Comparison of ENCODE assay signal across 11 cellular contexts in genomic region chr2:26086155-26086634, GRCh38. TPM values are rescaled to one million over a fixed set of nuclear protein-coding genes. Genes with fewer than 3 reads are reported as not detected.
DNase-seq lines count a peak whose midpoint lies in the region; ATAC-seq, FAIRE-seq and TF ChIP-seq lines count a peak whose summit lies in the region.
"Had no signal": no experiment of that assay in that cellular context is flagged by ENCODE, and none has a peak within 500 bp of the region (broad histone marks: within the 10 kb centered on the region; RNA-seq: fewer than 3 reads in every experiment).

No MANE protein-coding gene starts in this region.

- CTCF ChIA-PET in A673 (lab: Charles Lee) = no interaction called here
- CTCF ChIA-PET in RWPE1 (lab: Yijun Ruan, JAX) = interaction anchor here (0.7 kb wide), 1 partner anchor 234 kb away, joined by 3 read pairs; no protein-coding TSS in a partner anchor

- no peak for ATAC-seq in GM21717 (IDR thresholded peaks at IDR 0.05; ENCODE audit: unreplicated experiment)

- no peak overlapping the region for H3K4me3 ChIP-seq in A673 (ENCODE audit: low read depth, low read length, poor library complexity, severe bottlenecking)
- no peak overlapping the region for H3K4me3 ChIP-seq in esophagus squamous epithelium
- H3K4me3 ChIP-seq: dorsolateral prefrontal cortex had no signal

- DNase-seq in A673 (ENCODE audit: low spot score) = peak; percentile 48
- no peak for DNase-seq in GM12891 (ENCODE audit: insufficient read length, low spot score)
- DNase-seq in RWPE1 (ENCODE audit: low spot score) = no peak
- DNase-seq in fibroblast of gingiva (ENCODE audit: low read depth) = peak; percentile 26
- no peak for DNase-seq in esophagus squamous epithelium (lab: John Stamatoyannopoulos, UW)
- DNase-seq in SHP77 treated with DMSO at 0.1 percent for 48 hours (lab: John Stamatoyannopoulos, UW) = no peak
- no peak for DNase-seq in HK-2 (ENCODE audit: unreplicated experiment)
- DNase-seq: dorsolateral prefrontal cortex, NCI-H1436, T-helper 9 cell had no signal

- WGBS in esophagus squamous epithelium, 2 donors = 62 to 78% methylated on average over 5 of the region's 5 CpGs

- no peak for TF ChIP-seq CTCF in A673 (conservative IDR thresholded peaks at IDR 0.05; ENCODE audit: low read depth, low read length)
- TF ChIP-seq CTCF in RWPE1 (conservative IDR thresholded peaks at IDR 0.05; ENCODE audit: low read depth) = no peak
- TF ChIP-seq CTCF in esophagus squamous epithelium (IDR thresholded peaks at IDR 0.05) = no peak

- FAIRE-seq in GM12891 (lab: Jason Lieb, UNC) = no peak

- no peak overlapping the region for H3K27ac ChIP-seq in A673 (ENCODE audit: low read depth, low read length, poor library complexity, severe bottlenecking)
- peak overlapping the region; percentile 32 for H3K27ac ChIP-seq in RWPE1
- H3K27ac ChIP-seq in esophagus squamous epithelium = no peak overlapping the region

- intact Hi-C loops in A673 (cut with micrococcal nuclease; ENCODE audit: unreplicated experiment) = loop anchor here (2.0 kb wide), 1 partner anchor 59 kb away; no protein-coding TSS in a partner anchor
- intact Hi-C loops in esophagus squamous epithelium (cut with DNase I) = no loop called here

- peaks cover 9% of the 10 kb centered on the region for H3K9me3 ChIP-seq in A673 (ENCODE audit: low read depth, low read length, poor library complexity, severe bottlenecking)
- H3K9me3 ChIP-seq in esophagus squamous epithelium = no peaks in the 10 kb centered on the region

- peaks cover 2% of the 10 kb centered on the region for H3K36me3 ChIP-seq in A673 (ENCODE audit: insufficient read depth, low read length, poor library complexity, severe bottlenecking)
- H3K36me3 ChIP-seq in esophagus squamous epithelium = peaks cover 0 to 48% (median 0%) of the 10 kb centered on the region in 3 donors

- POLR2A ChIA-PET in A673 (lab: Charles Lee; ENCODE audit: low non-redundant PET) (no interaction called here), RWPE1 (lab: Yijun Ruan, JAX; ENCODE audit: low non-redundant PET) (no interaction called here)

- peaks cover 7% of the 10 kb centered on the region for H3K4me1 ChIP-seq in A673 (ENCODE audit: insufficient read depth, low read length, poor library complexity, severe bottlenecking)
- peaks cover 0 to 35% (median 5%) of the 10 kb centered on the region in 3 donors for H3K4me1 ChIP-seq in esophagus squamous epithelium

- TF ChIP-seq POLR2A in GM12891 (IDR thresholded peaks at IDR 0.05; ENCODE audit: low read depth, low read length) (no peak), esophagus squamous epithelium (IDR thresholded peaks at IDR 0.05) (no peak)

- no TSS peak for BruUV-seq in A673 (replicated peaks; lab: Mats Ljungman, UMichigan)

- H3K27me3 ChIP-seq in A673 (replicated peaks; ENCODE audit: insufficient read depth, low read depth, low read length, poor library complexity) (no peaks in the 10 kb centered on the region), esophagus squamous epithelium (no peaks in the 10 kb centered on the region)
- H3K27me3 ChIP-seq: dorsolateral prefrontal cortex had no signal

TF ChIP-seq in GM12891, 5 proteins besides CTCF, POLR2A, EP300 and RAD21:
- TF ChIP-seq PAX5 (IDR thresholded peaks at IDR 0.05; ENCODE audit: insufficient read depth, low read length, severe bottlenecking) = no peak
- peak; percentile 45; the same call in 1 of the 2 replicates for TF ChIP-seq SPI1 (IDR thresholded peaks at IDR 0.05; ENCODE audit: low read depth, low read length)
- TF ChIP-seq POLR2AphosphoS5 (IDR thresholded peaks at IDR 0.05; ENCODE audit: low read depth, low read length) = no peak

RNA-seq across cellular contexts. Expression of gene RAB10, which starts 52.3 kb away (rescaled TPM):
- total RNA-seq in A673 (2021) = 135 and 140 TPM in 2 replicates
- 38.2 TPM for polyA plus RNA-seq in GM12891 (2012; ENCODE audit: low read depth, missing spikeins)
- 100 to 1,000 TPM; 214 to 388 (median 335) TPM for total RNA-seq in esophagus squamous epithelium

Comparison
In these comparisons a context has a peak if more than half of its experiments do, and no peak if none do; other contexts are left out.
1. DNase-seq: peak in A673 (single experiment) and fibroblast of gingiva (single experiment); none in GM12891 (single experiment), RWPE1 (single experiment), esophagus squamous epithelium (single experiment), SHP77 treated with DMSO at 0.1 percent for 48 hours (single experiment) and HK-2 (single experiment).